Comparison of ENCODE assay signal across 9 cellular contexts in the genomic region with DNA sequence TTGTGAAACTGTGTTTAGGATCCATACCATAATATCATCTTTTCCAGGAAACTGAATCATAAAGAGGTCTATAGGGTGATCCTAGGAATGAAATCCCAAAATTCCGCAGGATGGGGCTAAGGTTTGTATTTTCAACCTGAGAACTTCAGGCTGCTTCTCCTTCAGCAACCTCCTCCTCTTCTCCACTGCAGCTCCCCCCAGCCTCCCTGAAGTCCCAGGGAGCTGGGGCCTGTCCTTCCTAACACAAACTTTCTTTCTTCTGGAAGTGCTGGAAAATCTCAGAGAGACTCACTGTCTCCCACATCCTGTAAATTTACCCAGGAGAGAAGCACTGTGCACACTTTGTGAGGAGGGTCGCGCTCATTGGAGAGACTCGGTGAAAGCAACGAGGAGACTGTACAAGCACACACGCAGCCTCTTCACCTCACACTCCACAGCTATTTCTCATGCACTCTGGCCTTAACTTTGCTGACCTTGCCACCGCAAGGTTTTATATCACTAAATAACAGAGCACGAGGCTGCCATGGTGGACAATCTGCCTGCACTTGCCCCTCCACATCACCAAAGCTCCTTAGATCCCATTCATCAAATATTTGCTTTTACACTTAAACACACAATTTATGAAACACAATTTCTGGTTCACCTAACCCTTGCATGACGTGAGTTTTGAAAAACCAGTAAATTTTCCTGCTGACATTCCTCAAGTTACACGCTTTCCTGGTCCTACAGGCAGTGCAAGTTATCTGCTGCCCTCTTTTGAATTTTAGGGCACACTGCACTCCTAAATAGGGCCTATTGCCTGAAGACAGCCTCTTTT. TPM values are rescaled to one million over a fixed set of nuclear protein-coding genes. Genes with fewer than 3 reads are reported as not detected.
DNase-seq lines count a peak whose midpoint lies in the region; ATAC-seq, FAIRE-seq and TF ChIP-seq lines count a peak whose summit lies in the region.
"Had no signal": no experiment of that assay in that cellular context is flagged by ENCODE, and none has a peak within 500 bp of the region (broad histone marks: within the 10 kb centered on the region; RNA-seq: fewer than 3 reads in every experiment).

No MANE protein-coding gene starts in this region.

- DNase-seq in DMS153 treated with DMSO at 0.1 percent for 48 hours (lab: John Stamatoyannopoulos, UW; ENCODE audit: unreplicated experiment) (peak; percentile 87), NCI-H446 (lab: John Stamatoyannopoulos, UW) (peak; percentile 49 to 78), breast epithelium (ENCODE audit: low spot score in 2 of 2) (no peak), testis (peak; percentile 59)
- no peak for DNase-seq in activated CD4-positive, alpha-beta T cell treated with anti-CD3 and anti-CD28 coated beads for 4 hours

- TF ChIP-seq CTCF in breast epithelium (IDR thresholded peaks at IDR 0.05) (peak; percentile 43 to 84 (median 81)), testis (IDR thresholded peaks at IDR 0.05) (peak; percentile 59 to 70 (median 65))

- TF ChIP-seq POLR2A in breast epithelium (IDR thresholded peaks at IDR 0.05) (no peak), testis (IDR thresholded peaks at IDR 0.05) (no peak)

- peak; percentile 62 for ATAC-seq in HG03354 (IDR thresholded peaks at IDR 0.05; ENCODE audit: poor library complexity, severe bottlenecking, unreplicated experiment)
- ATAC-seq in GM21619 (IDR thresholded peaks at IDR 0.05; ENCODE audit: unreplicated experiment): no peak

- intact Hi-C loops in breast epithelium (cut with DNase I; ENCODE audit: low total_unique reads) (no loop called here), testis (cut with DNase I; ENCODE audit: low total_unique reads) (no loop called here)

- H3K4me1 ChIP-seq in breast epithelium (no peaks in the 10 kb centered on the region), testis (peaks cover 7% of the 10 kb centered on the region)

- H3K4me3 ChIP-seq in breast epithelium: no peak overlapping the region
- no peak overlapping the region for H3K4me3 ChIP-seq in testis

- H3K27ac ChIP-seq in breast epithelium (peak overlapping the region; percentile 16 to 23), testis (no peak overlapping the region)

- H3K27me3 ChIP-seq in breast epithelium: no peaks in the 10 kb centered on the region
- H3K27me3 ChIP-seq in testis: no peaks in the 10 kb centered on the region

- peak; percentile 88 for FAIRE-seq in islet of Langerhans (lab: Jason Lieb, UNC)

- H3K36me3 ChIP-seq in breast epithelium (no peaks in the 10 kb centered on the region), testis (ENCODE audit: low read depth, missing control alignments) (no peaks in the 10 kb centered on the region)

- H3K9me3 ChIP-seq in breast epithelium: no peaks in the 10 kb centered on the region
- H3K9me3 ChIP-seq in testis: no peaks in the 10 kb centered on the region

- WGBS in testis, 2 donors: 41 to 51% methylated on average over 10 of the region's 10 CpGs

RNA-seq across cellular contexts. Expression of a gene that starts 14.3 kb away (rescaled TPM):
- 10 to 100 TPM; 45.9 to 92.9 (median 57.1) TPM for total RNA-seq in breast epithelium
- total RNA-seq in testis: 100 to 1,000 TPM; 122 to 130 TPM
- 51.6 TPM for polyA plus RNA-seq in testis (ENCODE audit: insufficient read depth, low read depth, low replicate concordance)
- polyA plus RNA-seq: IgD-negative memory B cell had no signal

Comparison
In these comparisons a context has a peak if more than half of its experiments do, and no peak if none do; other contexts are left out.
1. DNase-seq: peak in DMS153 treated with DMSO at 0.1 percent for 48 hours (single experiment), NCI-H446 (2 of 2) and testis (single experiment); none in breast epithelium (0 of 2) and activated CD4-positive, alpha-beta T cell treated with anti-CD3 and anti-CD28 coated beads for 4 hours (0 of 2).
2. H3K27ac ChIP-seq: peak in breast epithelium (2 of 2); none in testis (0 of 2).